In genomic region chr17:10036511-10037061, GRCh38 we compare ENCODE assay signal across 10 cellular contexts.
DNase-seq lines count a peak whose midpoint lies in the region; ATAC-seq, FAIRE-seq and TF ChIP-seq lines count a peak whose summit lies in the region.
"Had no signal": no experiment of that assay in that cellular context is flagged by ENCODE, and none has a peak within 500 bp of the region (broad histone marks: within the 10 kb centered on the region; RNA-seq: fewer than 3 reads in every experiment).

No MANE protein-coding gene starts in this region.

- H3K9me3 Mint-ChIP-seq in brain: peaks cover 0 to 10% (median 0%) of the 10 kb centered on the region in 5 experiments
- no peaks in the 10 kb centered on the region for H3K9me3 Mint-ChIP-seq in activated CD8-positive, alpha-beta T cell treated with anti-CD3 and anti-CD28 coated beads for 36 hours
- H3K9me3 Mint-ChIP-seq in activated naive CD4-positive, alpha-beta T cell treated with anti-CD3 and anti-CD28 coated beads, Interleukin-2, amount 50 U/mL, for 72 hours: no peaks in the 10 kb centered on the region

- CTCF ChIA-PET in activated CD8-positive, alpha-beta T cell treated with anti-CD3 and anti-CD28 coated beads for 36 hours (lab: Charles Lee): interaction anchor here (0.6 to 1.5 kb wide), 2 partner anchors 190 to 1444 kb away, joined by 3 to 5 read pairs; no protein-coding TSS in a partner anchor

- no peaks in the 10 kb centered on the region for H3K27me3 ChIP-seq in pancreas

- ATAC-seq in pancreas (peak in 3 of 4 donors; percentile 54 to 76 (median 67)), HG02973 (IDR thresholded peaks at IDR 0.05; ENCODE audit: unreplicated experiment) (no peak)
- ATAC-seq in activated CD8-positive, alpha-beta T cell treated with anti-CD3 and anti-CD28 coated beads for 36 hours: no peak
- ATAC-seq in activated naive CD4-positive, alpha-beta T cell treated with anti-CD3 and anti-CD28 coated beads, Interleukin-2, amount 50 U/mL, for 72 hours: no peak

- H3K36me3 ChIP-seq in pancreas: no peaks in the 10 kb centered on the region

- no peak overlapping the region for H3K4me3 ChIP-seq in pancreas

- peak; percentile 89 to 92 for DNase-seq in hippocampal formation (lab: John Stamatoyannopoulos, UW)
- peak in 1 of 6 donors; percentile 21 for DNase-seq in pancreas
- no peak for DNase-seq in NCI-H82 treated with DMSO at 0.1 percent for 48 hours (lab: John Stamatoyannopoulos, UW; ENCODE audit: unreplicated experiment)
- no peak for DNase-seq in activated CD8-positive, alpha-beta T cell treated with anti-CD3 and anti-CD28 coated beads for 36 hours
- no peak for DNase-seq in activated naive CD4-positive, alpha-beta T cell treated with anti-CD3 and anti-CD28 coated beads, Interleukin-2, amount 50 U/mL, for 72 hours (ENCODE audit: low spot score in 2 of 2)
- DNase-seq: DND-41, NCI-H748 treated with DMSO at 0.1 percent for 48 hours had no signal

- no peak for FAIRE-seq in pancreas (lab: Jason Lieb, UNC)
- FAIRE-seq: bronchial epithelial cell had no signal

- H3K4me1 ChIP-seq in pancreas: no peaks in the 10 kb centered on the region

- H3K27ac Mint-ChIP-seq in brain: peak overlapping the region in 3 of 5 experiments; percentile 45 to 90 (median 66)
- H3K27ac Mint-ChIP-seq in activated CD8-positive, alpha-beta T cell treated with anti-CD3 and anti-CD28 coated beads for 36 hours: no peak overlapping the region
- no peak overlapping the region for H3K27ac Mint-ChIP-seq in activated naive CD4-positive, alpha-beta T cell treated with anti-CD3 and anti-CD28 coated beads, Interleukin-2, amount 50 U/mL, for 72 hours

- TF ChIP-seq CTCF in brain (conservative IDR thresholded peaks at IDR 0.05): no peak
- no peak for TF ChIP-seq CTCF in pancreas (IDR thresholded peaks at IDR 0.05)
- no peak for TF ChIP-seq CTCF in activated CD8-positive, alpha-beta T cell treated with anti-CD3 and anti-CD28 coated beads for 36 hours (IDR thresholded peaks at IDR 0.05)

- H3K4me1 Mint-ChIP-seq in brain: peaks cover 42% of the 10 kb centered on the region
- H3K4me1 Mint-ChIP-seq in activated CD8-positive, alpha-beta T cell treated with anti-CD3 and anti-CD28 coated beads for 36 hours (ENCODE audit: low read depth): peaks cover 12% of the 10 kb centered on the region

- 40 to 48% methylated on average over 11 of the region's 11 CpGs for WGBS in pancreas, 2 donors

- peak overlapping the region in 3 of 5 experiments; percentile 7 to 43 (median 26) for H3K4me3 Mint-ChIP-seq in brain
- H3K4me3 Mint-ChIP-seq in activated CD8-positive, alpha-beta T cell treated with anti-CD3 and anti-CD28 coated beads for 36 hours: no peak overlapping the region

- H3K27ac ChIP-seq in pancreas: peak overlapping the region in 3 of 4 donors; percentile 11 to 63 (median 55)

- no peaks in the 10 kb centered on the region for H3K9me3 ChIP-seq in pancreas

- H3K27me3 Mint-ChIP-seq in brain: no peaks in the 10 kb centered on the region
- no peaks in the 10 kb centered on the region for H3K27me3 Mint-ChIP-seq in activated CD8-positive, alpha-beta T cell treated with anti-CD3 and anti-CD28 coated beads for 36 hours

- no peaks in the 10 kb centered on the region for H3K36me3 Mint-ChIP-seq in brain
- no peaks in the 10 kb centered on the region for H3K36me3 Mint-ChIP-seq in activated CD8-positive, alpha-beta T cell treated with anti-CD3 and anti-CD28 coated beads for 36 hours (ENCODE audit: low read depth)
- no peaks in the 10 kb centered on the region for H3K36me3 Mint-ChIP-seq in activated naive CD4-positive, alpha-beta T cell treated with anti-CD3 and anti-CD28 coated beads, Interleukin-2, amount 50 U/mL, for 72 hours

- POLR2A ChIA-PET in activated CD8-positive, alpha-beta T cell treated with anti-CD3 and anti-CD28 coated beads for 36 hours (lab: Charles Lee): no interaction called here

- intact Hi-C loops in pancreas (cut with DNase I): no loop called here
- intact Hi-C loops in activated CD8-positive, alpha-beta T cell treated with anti-CD3 and anti-CD28 coated beads for 36 hours (cut with micrococcal nuclease): no loop called here

Comparison
In these comparisons a context has a peak if more than half of its experiments do, and no peak if none do; other contexts are left out.
1. H3K27ac Mint-ChIP-seq: peak in brain (3 of 5); none in activated CD8-positive, alpha-beta T cell treated with anti-CD3 and anti-CD28 coated beads for 36 hours (single experiment) and activated naive CD4-positive, alpha-beta T cell treated with anti-CD3 and anti-CD28 coated beads, Interleukin-2, amount 50 U/mL, for 72 hours (0 of 2).
2. DNase-seq: peak in hippocampal formation (2 of 2); none in NCI-H82 treated with DMSO at 0.1 percent for 48 hours (single experiment), activated CD8-positive, alpha-beta T cell treated with anti-CD3 and anti-CD28 coated beads for 36 hours (single experiment) and activated naive CD4-positive, alpha-beta T cell treated with anti-CD3 and anti-CD28 coated beads, Interleukin-2, amount 50 U/mL, for 72 hours (0 of 2).
3. ATAC-seq: peak in pancreas (3 of 4); none in HG02973 (single experiment), activated CD8-positive, alpha-beta T cell treated with anti-CD3 and anti-CD28 coated beads for 36 hours (single experiment) and activated naive CD4-positive, alpha-beta T cell treated with anti-CD3 and anti-CD28 coated beads, Interleukin-2, amount 50 U/mL, for 72 hours (0 of 2).